3 cellular contexts compared by ENCODE assay signal in genomic region chr5:171898879-171899278, GRCh38.
"Had no signal": no experiment of that assay in that cellular context is flagged by ENCODE, and none has a peak within 500 bp of the region (broad histone marks: within the 10 kb centered on the region; RNA-seq: fewer than 3 reads in every experiment).

No MANE protein-coding gene starts in this region.

- H3K4me3 ChIP-seq: GM12878 had no signal

- DNase-seq: GDM1, GF-D8 had no signal

- ATAC-seq: GM12878 had no signal
